In the genomic region with DNA sequence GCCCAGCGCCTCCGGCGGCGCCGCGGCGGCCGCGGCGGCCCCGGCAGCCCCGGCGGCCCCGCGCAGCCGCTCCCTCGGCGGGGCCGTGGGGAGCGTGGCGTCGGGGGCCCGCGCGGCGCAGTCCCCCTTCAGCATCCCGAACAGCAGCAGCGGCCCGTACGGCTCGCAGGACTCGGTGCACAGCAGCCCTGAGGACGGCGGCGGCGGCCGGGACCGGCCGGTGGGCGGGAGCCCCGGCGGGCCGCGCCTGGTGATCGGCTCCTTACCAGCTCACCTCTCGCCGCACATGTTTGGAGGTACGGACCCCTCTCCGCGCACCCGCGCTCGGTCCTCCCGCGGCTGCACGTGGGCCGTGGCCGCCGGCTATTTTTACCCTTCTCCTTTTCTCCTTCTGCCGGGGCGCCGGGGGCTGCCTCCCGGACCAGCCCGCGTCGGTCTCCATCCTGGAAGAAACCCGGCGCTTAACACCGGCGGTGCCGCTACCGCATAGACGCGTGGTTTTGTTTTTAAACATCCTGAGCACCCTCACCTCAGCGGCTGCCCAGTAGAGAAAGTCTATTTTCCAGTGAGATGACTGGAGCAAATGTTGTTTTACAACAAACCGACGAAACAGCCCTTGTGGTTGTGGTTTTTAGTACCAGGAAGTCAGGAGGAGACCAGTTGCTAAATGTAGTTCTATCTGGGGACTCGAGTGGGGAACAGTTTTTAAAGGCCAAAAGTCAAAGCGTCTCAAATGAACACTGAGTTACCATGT, we compare ENCODE assay signal across 9 cellular contexts. TPM values are rescaled to one million over a fixed set of nuclear protein-coding genes. Genes with fewer than 3 reads are reported as not detected.
A peak's percentile ranks its signal among the peaks of the same experiment; 100 is the strongest.
DNase-seq lines count a peak whose midpoint lies in the region; ATAC-seq, FAIRE-seq and TF ChIP-seq lines count a peak whose summit lies in the region.
"Had no signal": no experiment of that assay in that cellular context is flagged by ENCODE, and none has a peak within 500 bp of the region (broad histone marks: within the 10 kb centered on the region; RNA-seq: fewer than 3 reads in every experiment).

No MANE protein-coding gene starts in this region.

- no peak for TF ChIP-seq CTCF in Calu3 (IDR thresholded peaks at IDR 0.05; ENCODE audit: unreplicated experiment)
- peak in 1 of 7 experiments; percentile 13 for TF ChIP-seq CTCF in body of pancreas (IDR thresholded peaks at IDR 0.05)
- no peak for TF ChIP-seq CTCF in keratinocyte (optimal IDR thresholded peaks at IDR 0.05 in 1 of 3, IDR thresholded peaks at IDR 0.05 in 1 of 3, conservative IDR thresholded peaks at IDR 0.05 in 1 of 3; ENCODE audit: extremely low read depth in 1 of 3, insufficient read depth in 2 of 3, low read length in 3 of 3)

- peak overlapping the region; percentile 86 for H3K4me3 Mint-ChIP-seq in Calu3 (ENCODE audit: low read depth, unreplicated experiment)

- CTCF ChIA-PET in Calu3 (lab: Charles Lee) = no interaction called here

- H3K9me3 ChIP-seq in body of pancreas = no peaks in the 10 kb centered on the region
- no peaks in the 10 kb centered on the region for H3K9me3 ChIP-seq in keratinocyte (ENCODE audit: control insufficient read depth, low read depth, low read length)

- no peaks in the 10 kb centered on the region for H3K9me1 ChIP-seq in keratinocyte (ENCODE audit: control insufficient read depth, extremely low read depth, insufficient read depth, low read length)

- H3K9me3 Mint-ChIP-seq in Calu3 (ENCODE audit: low read depth, unreplicated experiment) = no peaks in the 10 kb centered on the region

- H3K27ac ChIP-seq in body of pancreas = peak overlapping the region; percentile 98 to 100 (median 99)
- peak overlapping the region; percentile 90 for H3K27ac ChIP-seq in keratinocyte (ENCODE audit: control insufficient read depth, insufficient read depth, low read length)

- H3K27ac Mint-ChIP-seq in Calu3 (ENCODE audit: unreplicated experiment) = peak overlapping the region; percentile 82

- no peaks in the 10 kb centered on the region for H3K27me3 Mint-ChIP-seq in Calu3 (ENCODE audit: unreplicated experiment)

- peak; percentile 8 for ATAC-seq in GM21360 (IDR thresholded peaks at IDR 0.05; ENCODE audit: unreplicated experiment)
- peak; percentile 6 for ATAC-seq in body of pancreas

- intact Hi-C loops in Calu3 (cut with micrococcal nuclease; ENCODE audit: unreplicated experiment) = no loop called here
- intact Hi-C loops in body of pancreas (cut with DNase I) = no loop called here

- TF ChIP-seq POLR2A in body of pancreas (IDR thresholded peaks at IDR 0.05) = peak in 2 of 3 donors; percentile 31 to 36

- H3K4me2 ChIP-seq in keratinocyte (ENCODE audit: control insufficient read depth, extremely low read depth, insufficient read depth, low read depth, low read length) = peak overlapping the region; percentile 80

- H4K20me1 ChIP-seq in keratinocyte (ENCODE audit: control insufficient read depth, extremely low read depth, insufficient read depth, low read length) = no peaks in the 10 kb centered on the region

- H3K4me3 ChIP-seq in body of pancreas = peak overlapping the region; percentile 35 to 53
- peak overlapping the region; percentile 72 to 85 (median 77) for H3K4me3 ChIP-seq in keratinocyte (ENCODE audit: control insufficient read depth in 2 of 3, extremely low read depth in 1 of 3, insufficient read depth in 2 of 3, low read depth in 1 of 3, low read length in 3 of 3)

- FAIRE-seq in keratinocyte (lab: Jason Lieb, UNC) = no peak
- FAIRE-seq: colon had no signal

- H3K4me1 ChIP-seq in body of pancreas (peaks cover 33% of the 10 kb centered on the region), keratinocyte (ENCODE audit: control insufficient read depth, extremely low read depth, insufficient read depth, low read length) (peaks cover 26% of the 10 kb centered on the region)

- H3K36me3 ChIP-seq in body of pancreas (replicated peaks in 1 of 2; ENCODE audit: insufficient read depth in 1 of 2, low read depth in 2 of 2) = no peaks in the 10 kb centered on the region
- H3K36me3 ChIP-seq in keratinocyte (ENCODE audit: control insufficient read depth in 2 of 2, extremely low read depth in 1 of 2, insufficient read depth in 2 of 2, low read length in 2 of 2) = no peaks in the 10 kb centered on the region

- H2AFZ ChIP-seq in keratinocyte (ENCODE audit: control insufficient read depth, low read length) = peak overlapping the region; percentile 39

- 1% methylated on average over 26 to 66 of the region's 79 CpGs for WGBS in body of pancreas, 2 donors

- dilution Hi-C loops in keratinocyte (cut with MboI; ENCODE audit: extremely low pct_ligation_motif_present, low sequenced_read_pairs) = no loop called here

- no peaks in the 10 kb centered on the region for H3K27me3 ChIP-seq in body of pancreas
- H3K27me3 ChIP-seq in keratinocyte (ENCODE audit: control insufficient read depth, extremely low read depth, insufficient read depth, low read length) = no peaks in the 10 kb centered on the region

- peaks cover 40% of the 10 kb centered on the region for H3K79me2 ChIP-seq in keratinocyte (ENCODE audit: control insufficient read depth, insufficient read depth, low read length)

- H3K4me1 Mint-ChIP-seq in Calu3 (ENCODE audit: low read depth, unreplicated experiment) = peaks cover 37% of the 10 kb centered on the region

- DNase-seq in Calu3 (peak; percentile 46), HuH-7 (ENCODE audit: low spot score) (peak; percentile 14), T-helper 22 cell (ENCODE audit: low read depth) (peak; percentile 40), body of pancreas (peak; percentile 33 to 51 (median 41)), keratinocyte (ENCODE audit: low read depth, low spot score) (no peak), NCI-H2196 treated with DMSO at 0.1 percent for 48 hours (lab: John Stamatoyannopoulos, UW; ENCODE audit: unreplicated experiment) (no peak)
- DNase-seq in stimulated activated CD4-positive, alpha-beta T cell treated with anti-CD3 and anti-CD28 coated beads, Interleukin-15, amount 100 ng/mL, for 24 hours = peak; percentile 72

- peak overlapping the region; percentile 94 for H3K9ac ChIP-seq in keratinocyte (ENCODE audit: control insufficient read depth, extremely low read depth, insufficient read depth, low read length)

- peaks cover 36% of the 10 kb centered on the region for H3K36me3 Mint-ChIP-seq in Calu3 (ENCODE audit: insufficient read depth, unreplicated experiment)

- BruUV-seq in Calu3 (replicated peaks; lab: Mats Ljungman, UMichigan) = no TSS peak

RNA-seq across cellular contexts. Expression of a gene that starts 1.3 kb away (rescaled TPM):
- total RNA-seq in Calu3 (2022) (25.8 and 28.3 TPM in 2 replicates), body of pancreas (10 to 100 TPM; 36.1 to 42.5 TPM)
- polyA plus RNA-seq in keratinocyte = 4.0 to 7.0 TPM (median 6.0 TPM) in 3 replicates
- polyA plus RNA-seq in keratinocyte (2011; ENCODE audit: low read depth) = 1.9 TPM
- polyA plus RNA-seq in keratinocyte (2011; cell fraction: cytosol; rRNA removed) = 3.2 and 6.6 TPM in 2 replicates
- 3.8 and 4.2 TPM in 2 replicates for polyA plus RNA-seq in keratinocyte (2011; cell fraction: nucleus; rRNA removed)
- polyA plus RNA-seq in keratinocyte (2012; ENCODE audit: low replicate concordance) = 4.7 TPM in 2 replicates
- 0.43 to 6.5 TPM (median 3.9 TPM) in 3 replicates for polyA minus RNA-seq in keratinocyte
- polyA minus RNA-seq in keratinocyte (2011; cell fraction: cytosol; rRNA and poly(A)+ RNA removed) = 12.1 TPM
- polyA minus RNA-seq in keratinocyte (2011; cell fraction: nucleus; rRNA and poly(A)+ RNA removed) = 9.5 and 11.9 TPM in 2 replicates

Comparison
In these comparisons a context has a peak if more than half of its experiments do, and no peak if none do; other contexts are left out.
1. DNase-seq: peak in Calu3 (single experiment), HuH-7 (single experiment), T-helper 22 cell (single experiment), body of pancreas (4 of 4) and stimulated activated CD4-positive, alpha-beta T cell treated with anti-CD3 and anti-CD28 coated beads, Interleukin-15, amount 100 ng/mL, for 24 hours (single experiment); none in keratinocyte (single experiment) and NCI-H2196 treated with DMSO at 0.1 percent for 48 hours (single experiment).